In the genomic region with DNA sequence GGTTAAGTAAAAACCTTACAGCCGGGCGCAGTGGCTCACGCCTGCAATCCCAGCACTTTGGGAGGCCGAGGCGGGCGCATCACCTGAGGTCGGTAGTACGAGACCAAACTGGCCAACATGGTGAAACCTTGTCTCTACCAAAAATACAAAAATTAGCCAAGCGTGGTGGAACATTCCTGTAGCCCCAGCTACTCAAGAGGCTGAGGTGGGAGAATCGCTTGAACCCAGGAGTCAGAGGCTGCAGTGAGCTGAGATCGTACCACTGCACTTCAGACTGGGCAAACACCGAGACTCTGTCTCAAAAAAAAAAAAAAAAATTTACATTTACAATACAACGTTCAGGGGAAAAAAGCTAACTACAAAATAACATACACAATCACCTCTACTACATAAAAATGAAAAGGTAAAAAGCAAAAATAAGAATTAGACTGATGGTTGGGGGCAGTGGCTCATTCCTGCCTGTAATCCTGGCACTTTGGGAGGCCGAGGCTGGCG, we compare ENCODE assay signal across 1 cellular context.
TF ChIP-seq lines count a peak whose summit lies in the region.

No MANE protein-coding gene starts in this region.

TF ChIP-seq in HEK293, 187 proteins besides CTCF, POLR2A, EP300 and RAD21:
- TF ChIP-seq, protein P1, sequence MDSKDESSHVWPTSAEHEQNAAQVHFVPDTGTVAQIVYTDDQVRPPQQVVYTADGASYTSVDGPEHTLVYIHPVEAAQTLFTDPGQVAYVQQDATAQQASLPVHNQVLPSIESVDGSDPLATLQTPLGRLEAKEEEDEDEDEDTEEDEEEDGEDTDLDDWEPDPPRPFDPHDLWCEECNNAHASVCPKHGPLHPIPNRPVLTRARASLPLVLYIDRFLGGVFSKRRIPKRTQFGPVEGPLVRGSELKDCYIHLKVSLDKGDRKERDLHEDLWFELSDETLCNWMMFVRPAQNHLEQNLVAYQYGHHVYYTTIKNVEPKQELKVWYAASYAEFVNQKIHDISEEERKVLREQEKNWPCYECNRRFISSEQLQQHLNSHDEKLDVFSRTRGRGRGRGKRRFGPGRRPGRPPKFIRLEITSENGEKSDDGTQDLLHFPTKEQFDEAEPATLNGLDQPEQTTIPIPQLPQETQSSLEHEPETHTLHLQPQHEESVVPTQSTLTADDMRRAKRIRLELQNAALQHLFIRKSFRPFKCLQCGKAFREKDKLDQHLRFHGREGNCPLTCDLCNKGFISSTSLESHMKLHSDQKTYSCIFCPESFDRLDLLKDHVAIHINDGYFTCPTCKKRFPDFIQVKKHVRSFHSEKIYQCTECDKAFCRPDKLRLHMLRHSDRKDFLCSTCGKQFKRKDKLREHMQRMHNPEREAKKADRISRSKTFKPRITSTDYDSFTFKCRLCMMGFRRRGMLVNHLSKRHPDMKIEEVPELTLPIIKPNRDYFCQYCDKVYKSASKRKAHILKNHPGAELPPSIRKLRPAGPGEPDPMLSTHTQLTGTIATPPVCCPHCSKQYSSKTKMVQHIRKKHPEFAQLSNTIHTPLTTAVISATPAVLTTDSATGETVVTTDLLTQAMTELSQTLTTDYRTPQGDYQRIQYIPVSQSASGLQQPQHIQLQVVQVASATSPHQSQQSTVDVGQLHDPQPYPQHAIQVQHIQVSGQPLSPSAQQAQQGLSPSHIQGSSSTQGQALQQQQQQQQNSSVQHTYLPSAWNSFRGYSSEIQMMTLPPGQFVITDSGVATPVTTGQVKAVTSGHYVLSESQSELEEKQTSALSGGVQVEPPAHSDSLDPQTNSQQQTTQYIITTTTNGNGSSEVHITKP (tag by site-specific recombination; IDR thresholded peaks at IDR 0.05), result peak; percentile 97
- TF ChIP-seq ZNF121 (tag by site-specific recombination; IDR thresholded peaks at IDR 0.05), result peak; percentile 84
- TF ChIP-seq ZBTB17 (tag by site-specific recombination; IDR thresholded peaks at IDR 0.05), result peak; percentile 51
- TF ChIP-seq, protein P2, sequence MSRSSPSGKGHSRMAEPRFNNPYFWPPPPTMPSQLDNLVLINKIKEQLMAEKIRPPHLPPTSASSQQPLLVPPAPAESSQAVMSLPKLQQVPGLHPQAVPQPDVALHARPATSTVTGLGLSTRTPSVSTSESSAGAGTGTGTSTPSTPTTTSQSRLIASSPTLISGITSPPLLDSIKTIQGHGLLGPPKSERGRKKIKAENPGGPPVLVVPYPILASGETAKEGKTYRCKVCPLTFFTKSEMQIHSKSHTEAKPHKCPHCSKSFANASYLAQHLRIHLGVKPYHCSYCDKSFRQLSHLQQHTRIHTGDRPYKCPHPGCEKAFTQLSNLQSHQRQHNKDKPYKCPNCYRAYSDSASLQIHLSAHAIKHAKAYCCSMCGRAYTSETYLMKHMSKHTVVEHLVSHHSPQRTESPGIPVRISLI (tag by site-specific recombination; IDR thresholded peaks at IDR 0.05), result 0 out of 2 replicates have a peak, but pooled peaks have one; percentile 50
